Comparison of ENCODE assay signal across 21 cellular contexts in genomic region chr5:151064916-151065499, GRCh38. TPM values are rescaled to one million over a fixed set of nuclear protein-coding genes. Genes with fewer than 3 reads are reported as not detected.
DNase-seq lines count a peak whose midpoint lies in the region; ATAC-seq and TF ChIP-seq lines count a peak whose summit lies in the region.
"Had no signal": no experiment of that assay in that cellular context is flagged by ENCODE, and none has a peak within 500 bp of the region (broad histone marks: within the 10 kb centered on the region; RNA-seq: fewer than 3 reads in every experiment).

No MANE protein-coding gene starts in this region.

- no peak overlapping the region for H4K12ac ChIP-seq in trophoblast cell (ENCODE audit: low read depth, low read length)

- no peak overlapping the region for H4K91ac ChIP-seq in trophoblast cell (ENCODE audit: low read depth, low read length)

- H3K4ac ChIP-seq in trophoblast cell (ENCODE audit: low read depth, low read length): no peak overlapping the region

- peaks cover 85% of the 10 kb centered on the region for H3K36me3 Mint-ChIP-seq in activated CD4-positive, alpha-beta memory T cell treated with anti-CD3 and anti-CD28 coated beads for 36 hours
- peaks cover 71% of the 10 kb centered on the region for H3K36me3 Mint-ChIP-seq in activated CD4-positive, alpha-beta memory T cell treated with anti-CD3 and anti-CD28 coated beads, Interleukin-2, amount 10 ng/mL, durations not matched to agents 7 days and 5 days (ENCODE audit: low read depth)
- peaks cover 22% of the 10 kb centered on the region for H3K36me3 Mint-ChIP-seq in CD4-positive, CD25-positive, alpha-beta regulatory T cell
- peaks cover 48% of the 10 kb centered on the region for H3K36me3 Mint-ChIP-seq in activated T-helper 1 cell treated with anti-CD3 and anti-CD28 coated beads, Interleukin-12 subunit alpha, Interleukin-12 subunit beta, Interleukin-2, Interleukin-4 antibody, amounts not matched to agents 30 ng/mL and 10 ng/mL and 1 ng/mL, durations not matched to agents 14 hours and 24 hours and 36 hours (ENCODE audit: low read depth)
- H3K36me3 Mint-ChIP-seq in CD14-positive monocyte: peaks cover 66 to 81% of the 10 kb centered on the region in 2 donors

- no peaks in the 10 kb centered on the region for H3K27me3 ChIP-seq in CD4-positive, CD25-positive, alpha-beta regulatory T cell (ENCODE audit: control insufficient read depth, insufficient read depth, low read length)
- H3K27me3 ChIP-seq in trophoblast cell (ENCODE audit: insufficient read depth, low read length): no peaks in the 10 kb centered on the region
- H3K27me3 ChIP-seq: BE2C, body of pancreas, upper lobe of left lung had no signal

- no peaks in the 10 kb centered on the region for H3K79me2 ChIP-seq in trophoblast cell (ENCODE audit: control insufficient read depth, insufficient read depth, low read length, poor library complexity)

- peaks cover 11% of the 10 kb centered on the region for H3K79me1 ChIP-seq in trophoblast cell (ENCODE audit: low read length)

- no peaks in the 10 kb centered on the region for H3K27me3 Mint-ChIP-seq in activated CD4-positive, alpha-beta memory T cell treated with anti-CD3 and anti-CD28 coated beads for 36 hours
- H3K27me3 Mint-ChIP-seq in activated CD4-positive, alpha-beta memory T cell treated with anti-CD3 and anti-CD28 coated beads, Interleukin-2, amount 10 ng/mL, durations not matched to agents 7 days and 5 days: no peaks in the 10 kb centered on the region
- no peaks in the 10 kb centered on the region for H3K27me3 Mint-ChIP-seq in CD4-positive, CD25-positive, alpha-beta regulatory T cell
- no peaks in the 10 kb centered on the region for H3K27me3 Mint-ChIP-seq in activated T-helper 1 cell treated with anti-CD3 and anti-CD28 coated beads, Interleukin-12 subunit alpha, Interleukin-12 subunit beta, Interleukin-2, Interleukin-4 antibody, amounts not matched to agents 30 ng/mL and 10 ng/mL and 1 ng/mL, durations not matched to agents 14 hours and 24 hours and 36 hours (ENCODE audit: insufficient read depth)
- H3K27me3 Mint-ChIP-seq in CD14-positive monocyte (ENCODE audit: low read depth in 3 of 3): no peaks in the 10 kb centered on the region
- H3K27me3 Mint-ChIP-seq: effector memory CD8-positive, alpha-beta T cell had no signal

- H3K9me3 Mint-ChIP-seq in activated CD4-positive, alpha-beta memory T cell treated with anti-CD3 and anti-CD28 coated beads for 36 hours: no peaks in the 10 kb centered on the region
- no peaks in the 10 kb centered on the region for H3K9me3 Mint-ChIP-seq in activated CD4-positive, alpha-beta memory T cell treated with anti-CD3 and anti-CD28 coated beads, Interleukin-2, amount 10 ng/mL, durations not matched to agents 7 days and 5 days
- H3K9me3 Mint-ChIP-seq in CD4-positive, CD25-positive, alpha-beta regulatory T cell: no peaks in the 10 kb centered on the region
- H3K9me3 Mint-ChIP-seq in activated T-helper 1 cell treated with anti-CD3 and anti-CD28 coated beads, Interleukin-12 subunit alpha, Interleukin-12 subunit beta, Interleukin-2, Interleukin-4 antibody, amounts not matched to agents 30 ng/mL and 10 ng/mL and 1 ng/mL, durations not matched to agents 14 hours and 24 hours and 36 hours: no peaks in the 10 kb centered on the region
- no peaks in the 10 kb centered on the region for H3K9me3 Mint-ChIP-seq in CD14-positive monocyte
- H3K9me3 Mint-ChIP-seq: effector memory CD8-positive, alpha-beta T cell; T-helper 2 cell treated with Interferon-gamma antibody and Interleukin-4, amounts not matched to agents 5 μg/mL and 100 μg/mL, for 36 hours had no signal

- intact Hi-C loops in activated CD4-positive, alpha-beta memory T cell treated with anti-CD3 and anti-CD28 coated beads for 36 hours (cut with micrococcal nuclease): loop anchor here (1.0 kb wide), 1 partner anchor 13 kb away; no protein-coding TSS in a partner anchor
- intact Hi-C loops in activated T-helper 1 cell treated with anti-CD3 and anti-CD28 coated beads, Interleukin-12 subunit alpha, Interleukin-12 subunit beta, Interleukin-2, Interleukin-4 antibody, amounts not matched to agents 30 ng/mL and 10 ng/mL and 1 ng/mL, durations not matched to agents 14 hours and 24 hours and 36 hours (cut with micrococcal nuclease): no loop called here
- intact Hi-C loops in CD14-positive monocyte (cut with micrococcal nuclease): loop anchor here in 1 of 2 donors (2.0 kb wide), 1 partner anchor 14 kb away; no protein-coding TSS in a partner anchor

- no peak overlapping the region for H3K14ac ChIP-seq in trophoblast cell (ENCODE audit: low read length)

- H3K9ac ChIP-seq in trophoblast cell (ENCODE audit: low read length): no peak overlapping the region

- peak overlapping the region; percentile 55 for H3K18ac ChIP-seq in trophoblast cell (ENCODE audit: low read length)

- peak overlapping the region; percentile 94 for H3K27ac Mint-ChIP-seq in activated CD4-positive, alpha-beta memory T cell treated with anti-CD3 and anti-CD28 coated beads for 36 hours
- no peak overlapping the region for H3K27ac Mint-ChIP-seq in activated CD4-positive, alpha-beta memory T cell treated with anti-CD3 and anti-CD28 coated beads, Interleukin-2, amount 10 ng/mL, durations not matched to agents 7 days and 5 days
- peak overlapping the region in 1 of 3 donors; percentile 91 for H3K27ac Mint-ChIP-seq in CD4-positive, CD25-positive, alpha-beta regulatory T cell
- peak overlapping the region; percentile 42 for H3K27ac Mint-ChIP-seq in activated T-helper 1 cell treated with anti-CD3 and anti-CD28 coated beads, Interleukin-12 subunit alpha, Interleukin-12 subunit beta, Interleukin-2, Interleukin-4 antibody, amounts not matched to agents 30 ng/mL and 10 ng/mL and 1 ng/mL, durations not matched to agents 14 hours and 24 hours and 36 hours
- peak overlapping the region in 2 of 7 donors; percentile 62 to 96 for H3K27ac Mint-ChIP-seq in CD14-positive monocyte

- peaks cover 74% of the 10 kb centered on the region for H3K36me3 ChIP-seq in CD4-positive, CD25-positive, alpha-beta regulatory T cell (ENCODE audit: control insufficient read depth, insufficient read depth, low read length)
- peaks cover 22 to 36% of the 10 kb centered on the region in 2 experiments for H3K36me3 ChIP-seq in trophoblast cell (ENCODE audit: control insufficient read depth in 1 of 2, insufficient read depth in 2 of 2, low read length in 2 of 2)

- H2BK12ac ChIP-seq in trophoblast cell (ENCODE audit: low read length): no peak overlapping the region

- H3K4me2 ChIP-seq in trophoblast cell (ENCODE audit: low read length): no peak overlapping the region

- DNase-seq in activated CD4-positive, alpha-beta memory T cell treated with anti-CD3 and anti-CD28 coated beads for 36 hours: no peak
- DNase-seq in activated CD4-positive, alpha-beta memory T cell treated with anti-CD3 and anti-CD28 coated beads, Interleukin-2, amount 10 ng/mL, durations not matched to agents 7 days and 5 days: no peak
- no peak for DNase-seq in CD4-positive, CD25-positive, alpha-beta regulatory T cell
- no peak for DNase-seq in activated T-helper 1 cell treated with anti-CD3 and anti-CD28 coated beads, Interleukin-12 subunit alpha, Interleukin-12 subunit beta, Interleukin-2, Interleukin-4 antibody, amounts not matched to agents 30 ng/mL and 10 ng/mL and 1 ng/mL, durations not matched to agents 14 hours and 24 hours and 36 hours (ENCODE audit: low spot score)
- DNase-seq in trophoblast cell (no peak), COR-L47 (lab: John Stamatoyannopoulos, UW) (no peak), CD14-positive monocyte (ENCODE audit: low spot score) (no peak)
- DNase-seq: BE2C; body of pancreas; effector memory CD8-positive, alpha-beta T cell; EL; kidney; NCI-H146; NCI-H2171; NCI-H524; stimulated activated CD4-positive, alpha-beta T cell treated with anti-CD3 and anti-CD28 coated beads, Interleukin-4, amount 100 ng/mL, for 4 hours; upper lobe of left lung had no signal

- H3K4me1 Mint-ChIP-seq in activated CD4-positive, alpha-beta memory T cell treated with anti-CD3 and anti-CD28 coated beads for 36 hours (ENCODE audit: low read depth): peaks cover 100% of the 10 kb centered on the region
- peaks cover 70% of the 10 kb centered on the region for H3K4me1 Mint-ChIP-seq in activated CD4-positive, alpha-beta memory T cell treated with anti-CD3 and anti-CD28 coated beads, Interleukin-2, amount 10 ng/mL, durations not matched to agents 7 days and 5 days
- H3K4me1 Mint-ChIP-seq in CD4-positive, CD25-positive, alpha-beta regulatory T cell: peaks cover 6 to 81% (median 49%) of the 10 kb centered on the region in 4 donors
- peaks cover 86% of the 10 kb centered on the region for H3K4me1 Mint-ChIP-seq in activated T-helper 1 cell treated with anti-CD3 and anti-CD28 coated beads, Interleukin-12 subunit alpha, Interleukin-12 subunit beta, Interleukin-2, Interleukin-4 antibody, amounts not matched to agents 30 ng/mL and 10 ng/mL and 1 ng/mL, durations not matched to agents 14 hours and 24 hours and 36 hours (ENCODE audit: low read depth)
- peaks cover 97% of the 10 kb centered on the region for H3K4me1 Mint-ChIP-seq in CD14-positive monocyte

- no peak overlapping the region for H3K4me3 Mint-ChIP-seq in activated CD4-positive, alpha-beta memory T cell treated with anti-CD3 and anti-CD28 coated beads for 36 hours
- H3K4me3 Mint-ChIP-seq in activated CD4-positive, alpha-beta memory T cell treated with anti-CD3 and anti-CD28 coated beads, Interleukin-2, amount 10 ng/mL, durations not matched to agents 7 days and 5 days: no peak overlapping the region
- H3K4me3 Mint-ChIP-seq in CD4-positive, CD25-positive, alpha-beta regulatory T cell: peak overlapping the region in 1 of 4 donors; percentile 79
- no peak overlapping the region for H3K4me3 Mint-ChIP-seq in activated T-helper 1 cell treated with anti-CD3 and anti-CD28 coated beads, Interleukin-12 subunit alpha, Interleukin-12 subunit beta, Interleukin-2, Interleukin-4 antibody, amounts not matched to agents 30 ng/mL and 10 ng/mL and 1 ng/mL, durations not matched to agents 14 hours and 24 hours and 36 hours
- H3K4me3 Mint-ChIP-seq in CD14-positive monocyte: no peak overlapping the region
- H3K4me3 Mint-ChIP-seq: effector memory CD8-positive, alpha-beta T cell; T-helper 2 cell treated with Interferon-gamma antibody and Interleukin-4, amounts not matched to agents 5 μg/mL and 100 μg/mL, for 36 hours had no signal

- TF ChIP-seq CTCF in CD14-positive monocyte (IDR thresholded peaks at IDR 0.05): no peak

- H3K23ac ChIP-seq in trophoblast cell (ENCODE audit: low read length): no peak overlapping the region

- H2BK5ac ChIP-seq in trophoblast cell (ENCODE audit: low read depth, low read length, poor library complexity): no peak overlapping the region

- no peak overlapping the region for H2AK5ac ChIP-seq in trophoblast cell (ENCODE audit: low read length)

- no peak overlapping the region for H2AFZ ChIP-seq in trophoblast cell (ENCODE audit: insufficient read depth, low read length, poor library complexity)

- no peak for ATAC-seq in CD4-positive, CD25-positive, alpha-beta regulatory T cell (ENCODE audit: low read depth in 2 of 2)
- ATAC-seq in esophagus mucosa: no peak
- ATAC-seq: body of pancreas; effector memory CD8-positive, alpha-beta T cell had no signal

- WGBS in trophoblast cell (ENCODE audit: extremely low coverage, insufficient coverage, insufficient read length): no CpG with 5 or more reads among the region's 12 CpGs

- CTCF ChIA-PET in activated CD4-positive, alpha-beta memory T cell treated with anti-CD3 and anti-CD28 coated beads for 36 hours (lab: Charles Lee): interaction anchor here (1.0 to 13.2 kb wide), 4 partner anchors 14 to 61 kb away, joined by 3 to 101 read pairs (median 10); no protein-coding TSS in a partner anchor
- CTCF ChIA-PET in activated CD4-positive, alpha-beta memory T cell treated with anti-CD3 and anti-CD28 coated beads, Interleukin-2, amount 10 ng/mL, durations not matched to agents 7 days and 5 days (lab: Charles Lee): interaction anchor here (1.1 to 1.2 kb wide), 2 partner anchors 13 to 61 kb away, joined by 4 to 6 read pairs; no protein-coding TSS in a partner anchor

- peaks cover 66% of the 10 kb centered on the region for H3K4me1 ChIP-seq in CD4-positive, CD25-positive, alpha-beta regulatory T cell (ENCODE audit: control insufficient read depth, insufficient read depth, low read length, poor library complexity, severe bottlenecking)
- peaks cover 17 to 29% of the 10 kb centered on the region in 2 experiments for H3K4me1 ChIP-seq in trophoblast cell (ENCODE audit: control insufficient read depth in 1 of 2, insufficient read depth in 2 of 2, low read length in 2 of 2)

- no peak overlapping the region for H2BK120ac ChIP-seq in trophoblast cell (ENCODE audit: insufficient read depth, low read length, poor library complexity)

- H3K4me3 ChIP-seq in CD4-positive, CD25-positive, alpha-beta regulatory T cell (ENCODE audit: low read depth, low read length): no peak overlapping the region
- H3K4me3 ChIP-seq in trophoblast cell (ENCODE audit: low read depth, low read length): no peak overlapping the region
- H3K4me3 ChIP-seq: body of pancreas, lung, upper lobe of left lung had no signal

- POLR2A ChIA-PET in activated CD4-positive, alpha-beta memory T cell treated with anti-CD3 and anti-CD28 coated beads for 36 hours (lab: Charles Lee): interaction anchor here (0.6 to 7.2 kb wide), 5 partner anchors 10 to 85 kb away, joined by 3 to 115 read pairs (median 4); partner anchors contain the start of gene TNIP1
- POLR2A ChIA-PET in activated CD4-positive, alpha-beta memory T cell treated with anti-CD3 and anti-CD28 coated beads, Interleukin-2, amount 10 ng/mL, durations not matched to agents 7 days and 5 days (lab: Charles Lee): interaction anchor here (2.3 kb wide), 1 partner anchor 13 kb away, joined by 10 read pairs; no protein-coding TSS in a partner anchor

- no peak overlapping the region for H4K8ac ChIP-seq in trophoblast cell (ENCODE audit: low read depth, low read length)

- no peaks in the 10 kb centered on the region for H3K9me3 ChIP-seq in CD4-positive, CD25-positive, alpha-beta regulatory T cell (ENCODE audit: control insufficient read depth in 2 of 2, low read length in 2 of 2)
- peaks cover 6% of the 10 kb centered on the region for H3K9me3 ChIP-seq in trophoblast cell (ENCODE audit: insufficient read depth, low read depth, low read length)
- H3K9me3 ChIP-seq: BE2C, body of pancreas, upper lobe of left lung had no signal

- H3K27ac ChIP-seq in CD4-positive, CD25-positive, alpha-beta regulatory T cell (ENCODE audit: insufficient read depth, low read length, poor library complexity, severe bottlenecking): peak overlapping the region; percentile 48
- no peak overlapping the region for H3K27ac ChIP-seq in trophoblast cell (ENCODE audit: low read depth, low read length)
- H3K27ac ChIP-seq: VCaP had no signal

RNA-seq across cellular contexts. Expression of gene TNIP1, which starts 15.8 kb away (rescaled TPM):
- total RNA-seq in activated CD4-positive, alpha-beta memory T cell treated with anti-CD3 and anti-CD28 coated beads for 36 hours: 100 to 1,000 TPM; 388 to 401 TPM
- 100 to 1,000 TPM; 188 to 201 TPM for total RNA-seq in activated CD4-positive, alpha-beta memory T cell treated with anti-CD3 and anti-CD28 coated beads, Interleukin-2, amount 10 ng/mL, durations not matched to agents 7 days and 5 days
- total RNA-seq in CD4-positive, CD25-positive, alpha-beta regulatory T cell: 259 TPM
- 10 to 100 TPM; 46.9 to 71.5 (median 59.8) TPM for polyA plus RNA-seq in CD4-positive, CD25-positive, alpha-beta regulatory T cell
- 287 and 304 TPM in 2 replicates for total RNA-seq in activated T-helper 1 cell treated with anti-CD3 and anti-CD28 coated beads, Interleukin-12 subunit alpha, Interleukin-12 subunit beta, Interleukin-2, Interleukin-4 antibody, amounts not matched to agents 30 ng/mL and 10 ng/mL and 1 ng/mL, durations not matched to agents 14 hours and 24 hours and 36 hours
- 54.1 and 54.5 TPM in 2 replicates for polyA plus RNA-seq in trophoblast cell (2013)
- total RNA-seq in esophagus mucosa: 71.5 TPM
- 10 to 100 TPM; 30.8 to 46.4 TPM for polyA plus RNA-seq in CD14-positive monocyte

RNA-seq across cellular contexts. Expression of gene GPX3, which starts 44.6 kb away (rescaled TPM):
- total RNA-seq in activated CD4-positive, alpha-beta memory T cell treated with anti-CD3 and anti-CD28 coated beads for 36 hours: not detected
- not detected for total RNA-seq in activated CD4-positive, alpha-beta memory T cell treated with anti-CD3 and anti-CD28 coated beads, Interleukin-2, amount 10 ng/mL, durations not matched to agents 7 days and 5 days
- 1.2 TPM for total RNA-seq in CD4-positive, CD25-positive, alpha-beta regulatory T cell
- 1 to 10 TPM in 2 of 4 donors, under 1 TPM in 2; 0.52 to 1.3 (median 0.81) TPM for polyA plus RNA-seq in CD4-positive, CD25-positive, alpha-beta regulatory T cell
- not detected in 2 replicates for total RNA-seq in activated T-helper 1 cell treated with anti-CD3 and anti-CD28 coated beads, Interleukin-12 subunit alpha, Interleukin-12 subunit beta, Interleukin-2, Interleukin-4 antibody, amounts not matched to agents 30 ng/mL and 10 ng/mL and 1 ng/mL, durations not matched to agents 14 hours and 24 hours and 36 hours
- polyA plus RNA-seq in trophoblast cell (2013): 22.4 and 25.1 TPM in 2 replicates
- 125 TPM for total RNA-seq in esophagus mucosa
- 1 to 10 TPM; 3.5 to 3.8 TPM for polyA plus RNA-seq in CD14-positive monocyte

Comparison
In these comparisons a context has a peak if more than half of its experiments do, and no peak if none do; other contexts are left out.
1. RNA of gene GPX3, which starts 44.6 kb away (total RNA-seq): 125 TPM in esophagus mucosa (single experiment); 1.2 TPM in CD4-positive, CD25-positive, alpha-beta regulatory T cell (single experiment), not detected in activated T-helper 1 cell treated with anti-CD3 and anti-CD28 coated beads, Interleukin-12 subunit alpha, Interleukin-12 subunit beta, Interleukin-2, Interleukin-4 antibody, amounts not matched to agents 30 ng/mL and 10 ng/mL and 1 ng/mL, durations not matched to agents 14 hours and 24 hours and 36 hours, not detected in activated CD4-positive, alpha-beta memory T cell treated with anti-CD3 and anti-CD28 coated beads for 36 hours and not detected in activated CD4-positive, alpha-beta memory T cell treated with anti-CD3 and anti-CD28 coated beads, Interleukin-2, amount 10 ng/mL, durations not matched to agents 7 days and 5 days; every median in the first group is over 10 times any median in the second.